In the genomic region with DNA sequence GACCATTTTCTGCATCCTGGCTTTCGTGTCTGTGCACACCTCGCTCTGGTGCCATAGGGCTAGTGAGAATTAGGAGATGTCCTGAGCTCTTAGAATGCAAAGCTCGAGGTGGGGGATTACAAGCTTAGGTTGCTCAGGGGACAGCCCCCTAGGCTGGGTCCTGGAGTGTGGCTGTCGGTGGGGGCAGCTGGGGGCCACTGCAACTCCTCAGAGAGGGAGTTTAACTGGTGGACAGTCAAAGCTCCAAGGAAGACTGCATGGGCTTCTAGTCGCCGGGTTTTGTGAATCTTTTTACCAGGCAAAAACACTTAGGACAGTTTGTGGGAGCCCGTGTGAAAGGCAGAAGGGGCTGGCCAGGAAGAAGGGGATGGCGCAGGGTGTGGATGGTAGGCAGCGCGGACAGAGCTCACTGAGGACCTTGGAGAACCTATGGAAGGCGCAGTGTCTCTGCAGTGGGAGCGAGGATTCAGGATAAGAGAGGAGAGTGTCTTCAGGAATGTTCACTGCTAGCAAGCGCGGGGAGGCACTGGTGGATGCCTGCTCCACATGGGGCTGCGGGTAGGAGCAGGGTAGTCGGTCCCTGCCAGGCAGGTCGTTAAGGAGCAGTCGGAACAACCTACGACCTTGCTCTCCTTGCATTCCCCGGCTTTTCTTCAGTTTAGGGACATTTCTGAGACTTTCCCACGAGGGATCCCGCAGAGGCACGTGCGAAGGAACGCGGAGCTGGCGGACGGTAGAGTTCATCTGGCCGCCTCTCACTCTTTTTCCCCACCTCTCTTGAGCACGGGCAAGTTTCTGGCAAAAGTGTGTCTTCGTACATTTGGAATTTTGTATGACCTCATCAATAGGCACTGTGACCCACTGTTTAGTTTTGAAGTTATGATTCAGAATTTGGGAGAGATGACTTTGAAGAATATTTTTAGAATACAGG, we compare ENCODE assay signal across 10 cellular contexts. TPM values are rescaled to one million over a fixed set of nuclear protein-coding genes. Genes with fewer than 3 reads are reported as not detected.
A peak's percentile ranks its signal among the peaks of the same experiment; 100 is the strongest.
DNase-seq lines count a peak whose midpoint lies in the region; ATAC-seq and TF ChIP-seq lines count a peak whose summit lies in the region.
"Had no signal": no experiment of that assay in that cellular context is flagged by ENCODE, and none has a peak within 500 bp of the region (broad histone marks: within the 10 kb centered on the region; RNA-seq: fewer than 3 reads in every experiment).

No MANE protein-coding gene starts in this region.

- no peaks in the 10 kb centered on the region for H3K36me3 Mint-ChIP-seq in natural killer cell

- in situ Hi-C loops in KBM-7 (cut with MboI; ENCODE audit: low pct_unique_long_range_greater_than_20kb, low sequenced_read_pairs): no loop called here

- peaks cover 12 to 20% of the 10 kb centered on the region in 2 donors for H3K4me1 Mint-ChIP-seq in natural killer cell

- peak overlapping the region in 1 of 2 donors; percentile 69 for H3K27ac Mint-ChIP-seq in natural killer cell

- no peaks in the 10 kb centered on the region for H3K27me3 Mint-ChIP-seq in natural killer cell (ENCODE audit: low read depth in 2 of 2)

- H3K4me3 Mint-ChIP-seq in natural killer cell: no peak overlapping the region

- H3K4me3 ChIP-seq in epithelial cell of esophagus (ENCODE audit: low read length): peak overlapping the region; percentile 54

- ATAC-seq in left cardiac atrium (peak; percentile 10 to 13), Right ventricle myocardium inferior (no peak), natural killer cell (no peak), HG02981 (IDR thresholded peaks at IDR 0.05; ENCODE audit: unreplicated experiment) (no peak)

- intact Hi-C loops in left cardiac atrium (cut with DNase I) (loop anchor here in 1 of 2 donors (5.0 kb wide), 2 partner anchors 52 to 72 kb away; no protein-coding TSS in a partner anchor), Right ventricle myocardium inferior (cut with DNase I) (no loop called here), natural killer cell (cut with micrococcal nuclease) (no loop called here)

- peak; percentile 45 for DNase-seq in left cardiac atrium
- no peak for DNase-seq in Right ventricle myocardium inferior (ENCODE audit: missing footprints)
- peak; percentile 49 for DNase-seq in epithelial cell of esophagus (ENCODE audit: low read depth)
- DNase-seq in myocyte (ENCODE audit: low read depth): peak; percentile 31
- no peak for DNase-seq in KBM-7
- no peak for DNase-seq in Kasumi-1 (lab: John Stamatoyannopoulos, UW)
- no peak for DNase-seq in natural killer cell
- DNase-seq: effector memory CD4-positive, alpha-beta T cell; Karpas-422 had no signal

- TF ChIP-seq CTCF in epithelial cell of esophagus (IDR thresholded peaks at IDR 0.05; ENCODE audit: insufficient read depth, low read depth, low read length, missing control alignments) (no peak), natural killer cell (IDR thresholded peaks at IDR 0.05) (no peak)

- no peaks in the 10 kb centered on the region for H3K9me3 Mint-ChIP-seq in natural killer cell

RNA-seq across cellular contexts. Expression of gene KCNE1, which starts 12.9 kb away (rescaled TPM):
- 1 to 10 TPM; 4.8 to 7.5 TPM for total RNA-seq in left cardiac atrium
- total RNA-seq in Right ventricle myocardium inferior: 5.5 TPM
- 0.45 TPM in 1 of 2 replicates, not detected in the other for total RNA-seq in myocyte
- 0.16 TPM for polyA plus RNA-seq in myocyte (2012)
- total RNA-seq in natural killer cell: 1 to 10 TPM in 2 of 3 donors, under 1 TPM in 1; 0.52 to 3.3 (median 1.6) TPM

Comparison
In these comparisons a context has a peak if more than half of its experiments do, and no peak if none do; other contexts are left out.
1. ATAC-seq: peak in left cardiac atrium (2 of 2); none in Right ventricle myocardium inferior (single experiment), natural killer cell (0 of 3) and HG02981 (single experiment).
2. DNase-seq: peak in left cardiac atrium (single experiment), epithelial cell of esophagus (single experiment) and myocyte (single experiment); none in Right ventricle myocardium inferior (single experiment), KBM-7 (single experiment), Kasumi-1 (0 of 2) and natural killer cell (single experiment).